1 cellular context compared by ENCODE assay signal in the genomic region with DNA sequence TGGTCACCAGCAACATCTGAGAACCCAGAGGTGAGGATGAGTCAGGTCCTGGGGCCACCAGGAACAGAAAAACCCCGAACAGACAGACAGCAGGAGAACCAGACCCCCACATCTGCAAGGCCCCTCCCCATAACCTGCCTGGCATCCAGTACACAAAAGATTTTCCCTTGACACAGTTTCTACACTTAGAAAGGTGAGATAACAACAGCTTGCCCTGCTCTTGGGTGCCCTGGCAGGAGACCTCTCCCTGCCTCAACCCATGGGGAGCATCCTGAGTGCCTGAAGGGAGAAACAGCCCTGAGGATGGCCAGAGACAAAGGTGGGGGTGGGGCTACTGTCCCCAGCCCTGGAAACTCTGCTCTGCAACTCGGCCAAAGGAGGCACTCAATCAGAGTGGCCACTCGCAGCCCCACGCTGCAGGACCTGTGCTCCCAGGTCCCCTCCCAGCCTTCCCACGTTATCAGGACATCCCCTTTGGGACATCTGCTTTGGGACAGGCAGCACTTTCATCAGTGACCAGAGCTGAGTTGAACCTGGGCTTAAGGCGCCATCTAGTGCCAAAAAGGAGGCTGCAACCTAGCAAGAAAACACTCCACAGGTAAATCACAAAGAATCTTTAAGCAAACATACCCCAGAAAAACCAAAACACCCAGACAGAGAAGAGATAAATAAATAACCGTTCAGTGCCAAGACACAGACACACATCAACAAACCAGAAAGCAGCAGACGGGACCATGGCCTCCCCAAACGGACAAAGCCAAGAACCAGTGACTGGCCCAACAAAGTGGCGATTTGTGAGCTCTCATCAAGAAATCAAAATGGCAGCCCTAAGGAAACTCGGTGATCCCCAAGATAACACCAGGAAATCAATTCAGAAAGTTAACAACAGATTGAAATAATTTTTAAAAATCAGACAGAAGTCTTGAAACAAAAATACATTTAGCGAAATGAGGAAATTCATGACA.
TF ChIP-seq lines count a peak whose summit lies in the region.

No MANE protein-coding gene starts in this region.

TF ChIP-seq in GM23338, 12 proteins besides CTCF, POLR2A, EP300 and RAD21 (continued from another document):
- TF ChIP-seq ZNF462 (CRISPR knock-in tag; IDR thresholded peaks at IDR 0.05) (no peak), STAT1 (IDR thresholded peaks at IDR 0.05; ENCODE audit: unreplicated experiment) (no peak), POLR2AphosphoS5 (IDR thresholded peaks at IDR 0.05; ENCODE audit: low read depth) (no peak), NANOG (IDR thresholded peaks at IDR 0.05; ENCODE audit: borderline replicate concordance) (no peak), ZNF331 (CRISPR knock-in tag; IDR thresholded peaks at IDR 0.05; ENCODE audit: low read depth) (no peak), ZNF114 (CRISPR knock-in tag; IDR thresholded peaks at IDR 0.05) (no peak), EZH2 (IDR thresholded peaks at IDR 0.05; ENCODE audit: low read depth, unreplicated experiment) (no peak), CREB1 (CRISPR knock-in tag; IDR thresholded peaks at IDR 0.05; ENCODE audit: low read depth) (no peak)
- TF ChIP-seq, protein P1, sequence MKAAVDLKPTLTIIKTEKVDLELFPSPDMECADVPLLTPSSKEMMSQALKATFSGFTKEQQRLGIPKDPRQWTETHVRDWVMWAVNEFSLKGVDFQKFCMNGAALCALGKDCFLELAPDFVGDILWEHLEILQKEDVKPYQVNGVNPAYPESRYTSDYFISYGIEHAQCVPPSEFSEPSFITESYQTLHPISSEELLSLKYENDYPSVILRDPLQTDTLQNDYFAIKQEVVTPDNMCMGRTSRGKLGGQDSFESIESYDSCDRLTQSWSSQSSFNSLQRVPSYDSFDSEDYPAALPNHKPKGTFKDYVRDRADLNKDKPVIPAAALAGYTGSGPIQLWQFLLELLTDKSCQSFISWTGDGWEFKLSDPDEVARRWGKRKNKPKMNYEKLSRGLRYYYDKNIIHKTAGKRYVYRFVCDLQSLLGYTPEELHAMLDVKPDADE (IDR thresholded peaks at IDR 0.05), result no peak
